ENCODE assay signal across 11 cellular contexts in the genomic region with DNA sequence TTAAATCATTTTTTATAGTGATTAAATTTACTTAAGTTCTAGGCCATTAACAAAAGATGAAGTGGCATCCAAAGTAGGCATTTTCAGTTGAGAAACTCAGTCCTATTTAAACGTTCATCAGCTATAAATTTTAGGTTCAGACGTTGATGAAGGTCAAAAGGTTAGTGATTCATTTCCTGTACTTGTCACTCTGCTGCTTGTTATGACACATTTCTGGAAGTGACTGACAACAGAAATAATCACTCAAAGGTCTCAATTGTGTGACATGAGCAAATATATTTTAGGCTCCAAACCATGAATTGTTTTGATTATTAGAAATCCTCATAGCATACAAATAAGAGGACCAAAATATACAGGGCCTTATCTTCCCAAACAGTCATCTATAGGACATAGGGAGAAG. TPM values are rescaled to one million over a fixed set of nuclear protein-coding genes. Genes with fewer than 3 reads are reported as not detected.
A peak's percentile ranks its signal among the peaks of the same experiment; 100 is the strongest.
DNase-seq lines count a peak whose midpoint lies in the region; ATAC-seq and TF ChIP-seq lines count a peak whose summit lies in the region.
"Had no signal": no experiment of that assay in that cellular context is flagged by ENCODE, and none has a peak within 500 bp of the region (broad histone marks: within the 10 kb centered on the region; RNA-seq: fewer than 3 reads in every experiment).

No MANE protein-coding gene starts in this region.

- no peak for TF ChIP-seq CTCF in NB4 (IDR thresholded peaks at IDR 0.05; ENCODE audit: low read depth, low read length)

- H3K27me3 ChIP-seq in BLaER1 = no peaks in the 10 kb centered on the region
- peaks cover 6% of the 10 kb centered on the region for H3K27me3 ChIP-seq in effector memory CD4-positive, alpha-beta T cell (replicated peaks; ENCODE audit: control insufficient read depth, insufficient read depth, low read length, poor library complexity, severe bottlenecking)

- H3K4me2 ChIP-seq in BLaER1 = peak overlapping the region; percentile 2; the same call in 1 of the 2 replicates

- no peak overlapping the region for H3K9ac ChIP-seq in BLaER1

- H4K20me1 ChIP-seq in BLaER1 = no peaks in the 10 kb centered on the region

- H3K4me1 ChIP-seq in BLaER1 = peaks cover 12% of the 10 kb centered on the region; the same call in 1 of the 2 replicates
- no peaks in the 10 kb centered on the region for H3K4me1 ChIP-seq in effector memory CD4-positive, alpha-beta T cell (ENCODE audit: control insufficient read depth, insufficient read depth, low read length, poor library complexity, severe bottlenecking)

- no peak overlapping the region for H3K4me3 ChIP-seq in BLaER1
- no peak overlapping the region for H3K4me3 ChIP-seq in NB4 (ENCODE audit: low read depth, low read length)
- H3K4me3 ChIP-seq in effector memory CD4-positive, alpha-beta T cell (ENCODE audit: insufficient read depth, low read depth, low read length, poor library complexity, severe bottlenecking) = no peak overlapping the region

- no peak for TF ChIP-seq POLR2A in NB4 (IDR thresholded peaks at IDR 0.05; ENCODE audit: extremely low read depth, insufficient read length)

- no peaks in the 10 kb centered on the region for H3K9me3 ChIP-seq in BLaER1
- H3K9me3 ChIP-seq in effector memory CD4-positive, alpha-beta T cell (ENCODE audit: control insufficient read depth, low read length) = no peaks in the 10 kb centered on the region

- no peaks in the 10 kb centered on the region for H3K36me3 ChIP-seq in BLaER1
- H3K36me3 ChIP-seq in effector memory CD4-positive, alpha-beta T cell (ENCODE audit: control insufficient read depth, insufficient read depth, low read length) = no peaks in the 10 kb centered on the region

- no peak overlapping the region for H3K27ac ChIP-seq in BLaER1
- no peak overlapping the region for H3K27ac ChIP-seq in effector memory CD4-positive, alpha-beta T cell (ENCODE audit: insufficient read depth, low read length, poor library complexity, severe bottlenecking)
- H3K27ac ChIP-seq: C4-2B had no signal

- peak; percentile 78 for ATAC-seq in GM19025 (IDR thresholded peaks at IDR 0.05; ENCODE audit: low read depth, unreplicated experiment)
- ATAC-seq in HG02870 (IDR thresholded peaks at IDR 0.05; ENCODE audit: unreplicated experiment) = peak; percentile 95
- ATAC-seq in Right ventricle myocardium inferior = no peak

- peak; percentile 87 for DNase-seq in NB4 (ENCODE audit: low read depth)
- DNase-seq in NCI-H2196 (lab: John Stamatoyannopoulos, UW; ENCODE audit: unreplicated experiment) = no peak
- DNase-seq in effector memory CD4-positive, alpha-beta T cell = no peak
- no peak for DNase-seq in Right ventricle myocardium inferior (ENCODE audit: missing footprints)
- DNase-seq in retina = no peak
- DNase-seq: HFFc6, mesenchymal stem cell had no signal

- intact Hi-C loops in Right ventricle myocardium inferior (cut with DNase I) = no loop called here

RNA-seq across cellular contexts. Expression of a gene that starts 10.3 kb away (rescaled TPM):
- total RNA-seq in Right ventricle myocardium inferior = 20.2 TPM
- total RNA-seq: HFFc6 had no signal
